Comparison of ENCODE assay signal across 13 cellular contexts in genomic region chr10:97184971-97185325, GRCh38. TPM values are rescaled to one million over a fixed set of nuclear protein-coding genes. Genes with fewer than 3 reads are reported as not detected.
A peak's percentile ranks its signal among the peaks of the same experiment; 100 is the strongest.
DNase-seq lines count a peak whose midpoint lies in the region; ATAC-seq and TF ChIP-seq lines count a peak whose summit lies in the region.
"Had no signal": no experiment of that assay in that cellular context is flagged by ENCODE, and none has a peak within 500 bp of the region (broad histone marks: within the 10 kb centered on the region; RNA-seq: fewer than 3 reads in every experiment).

No MANE protein-coding gene starts in this region.

- POLR2A ChIA-PET in activated naive CD8-positive, alpha-beta T cell treated with anti-CD3 and anti-CD28 coated beads, Interleukin-2, amount 10 ng/mL, durations not matched to agents 7 days and 5 days (lab: Charles Lee), result no interaction called here
- POLR2A ChIA-PET in naive thymus-derived CD8-positive, alpha-beta T cell (lab: Charles Lee), result no interaction called here

- H3K36me3 ChIP-seq in GM23338 (ENCODE audit: insufficient read depth) (no peaks in the 10 kb centered on the region), lower lobe of right lung (no peaks in the 10 kb centered on the region)

- peaks cover 50% of the 10 kb centered on the region for H3K27me3 Mint-ChIP-seq in GM23338 (ENCODE audit: insufficient read depth, low read depth, poor library complexity)
- peaks cover 77% of the 10 kb centered on the region for H3K27me3 Mint-ChIP-seq in activated naive CD8-positive, alpha-beta T cell treated with anti-CD3 and anti-CD28 coated beads, Interleukin-2, amount 10 ng/mL, durations not matched to agents 7 days and 5 days
- peaks cover 45 to 87% (median 60%) of the 10 kb centered on the region in 5 donors for H3K27me3 Mint-ChIP-seq in naive thymus-derived CD8-positive, alpha-beta T cell

- H3K9me2 ChIP-seq in GM23338 (ENCODE audit: insufficient read depth), result no peaks in the 10 kb centered on the region

- ATAC-seq in GM23338 (peak; percentile 18), lower lobe of right lung (no peak)
- ATAC-seq in activated naive CD8-positive, alpha-beta T cell treated with anti-CD3 and anti-CD28 coated beads, Interleukin-2, amount 10 ng/mL, durations not matched to agents 7 days and 5 days (ENCODE audit: low read depth), result no peak
- ATAC-seq in naive thymus-derived CD8-positive, alpha-beta T cell, result no peak

- no peak overlapping the region for H3K27ac ChIP-seq in GM23338 (ENCODE audit: low read depth)
- no peak overlapping the region for H3K27ac ChIP-seq in coronary artery
- H3K27ac ChIP-seq in lower lobe of right lung, result no peak overlapping the region

- H3K9me3 Mint-ChIP-seq in GM23338, result no peaks in the 10 kb centered on the region
- no peaks in the 10 kb centered on the region for H3K9me3 Mint-ChIP-seq in activated naive CD8-positive, alpha-beta T cell treated with anti-CD3 and anti-CD28 coated beads, Interleukin-2, amount 10 ng/mL, durations not matched to agents 7 days and 5 days
- no peaks in the 10 kb centered on the region for H3K9me3 Mint-ChIP-seq in naive thymus-derived CD8-positive, alpha-beta T cell

- H2AFZ ChIP-seq in GM23338, result peak overlapping the region; percentile 99

- no peaks in the 10 kb centered on the region for H3K79me2 ChIP-seq in GM23338 (replicated peaks; ENCODE audit: insufficient read depth)

- peak overlapping the region; percentile 81 for H3K4me3 Mint-ChIP-seq in GM23338
- H3K4me3 Mint-ChIP-seq in activated naive CD8-positive, alpha-beta T cell treated with anti-CD3 and anti-CD28 coated beads, Interleukin-2, amount 10 ng/mL, durations not matched to agents 7 days and 5 days, result peak overlapping the region; percentile 39
- peak overlapping the region in 6 of 10 donors; percentile 24 to 71 (median 42) for H3K4me3 Mint-ChIP-seq in naive thymus-derived CD8-positive, alpha-beta T cell

- peak overlapping the region; percentile 92 for H3K4me2 ChIP-seq in GM23338

- H3K4me3 ChIP-seq in GM23338 (peak overlapping the region; percentile 79), coronary artery (no peak overlapping the region), lower lobe of right lung (no peak overlapping the region)

- no peak for TF ChIP-seq CTCF in GM23338 (conservative IDR thresholded peaks at IDR 0.05; ENCODE audit: low read depth in 2 of 2)
- TF ChIP-seq CTCF in coronary artery (IDR thresholded peaks at IDR 0.05), result no peak
- no peak for TF ChIP-seq CTCF in lower lobe of right lung (IDR thresholded peaks at IDR 0.05)

- no peaks in the 10 kb centered on the region; the same call in 1 of the 2 replicates for H4K20me1 ChIP-seq in GM23338 (replicated peaks; ENCODE audit: insufficient read depth)

- H3K9me3 ChIP-seq in lower lobe of right lung, result no peaks in the 10 kb centered on the region

- H3K4me1 Mint-ChIP-seq in GM23338, result peaks cover 24% of the 10 kb centered on the region
- H3K4me1 Mint-ChIP-seq in activated naive CD8-positive, alpha-beta T cell treated with anti-CD3 and anti-CD28 coated beads, Interleukin-2, amount 10 ng/mL, durations not matched to agents 7 days and 5 days, result peaks cover 7% of the 10 kb centered on the region
- H3K4me1 Mint-ChIP-seq in naive thymus-derived CD8-positive, alpha-beta T cell, result peaks cover 4 to 17% (median 8%) of the 10 kb centered on the region in 4 donors

- no peak overlapping the region for H3K27ac Mint-ChIP-seq in GM23338
- no peak overlapping the region for H3K27ac Mint-ChIP-seq in activated naive CD8-positive, alpha-beta T cell treated with anti-CD3 and anti-CD28 coated beads, Interleukin-2, amount 10 ng/mL, durations not matched to agents 7 days and 5 days
- H3K27ac Mint-ChIP-seq in naive thymus-derived CD8-positive, alpha-beta T cell, result no peak overlapping the region

- H3F3A ChIP-seq in GM23338 (replicated peaks; ENCODE audit: low read depth), result peaks cover 6% of the 10 kb centered on the region; the same call in 1 of the 2 replicates

- H3K27me3 ChIP-seq in GM23338 (ENCODE audit: insufficient read depth) (peaks cover 59% of the 10 kb centered on the region), lower lobe of right lung (ENCODE audit: low read depth) (peaks cover 68% of the 10 kb centered on the region)

- intact Hi-C loops in lower lobe of right lung (cut with DNase I), result no loop called here

- H3K36me3 Mint-ChIP-seq in GM23338 (ENCODE audit: low read depth), result no peaks in the 10 kb centered on the region
- no peaks in the 10 kb centered on the region for H3K36me3 Mint-ChIP-seq in activated naive CD8-positive, alpha-beta T cell treated with anti-CD3 and anti-CD28 coated beads, Interleukin-2, amount 10 ng/mL, durations not matched to agents 7 days and 5 days
- H3K36me3 Mint-ChIP-seq in naive thymus-derived CD8-positive, alpha-beta T cell, result peaks cover 0 to 4% (median 0%) of the 10 kb centered on the region in 3 donors

- DNase-seq in Ammon's horn (ENCODE audit: low spot score) (peak; percentile 2), GM23338 (ENCODE audit: low spot score) (peak; percentile 49), coronary artery (ENCODE audit: low spot score) (no peak), lower lobe of right lung (no peak), HK-2 (ENCODE audit: unreplicated experiment) (no peak), NCI-H1417 treated with DMSO at 0.1 percent for 48 hours (lab: John Stamatoyannopoulos, UW) (no peak)
- DNase-seq in activated naive CD8-positive, alpha-beta T cell treated with anti-CD3 and anti-CD28 coated beads, Interleukin-2, amount 10 ng/mL, durations not matched to agents 7 days and 5 days, result no peak
- DNase-seq in naive thymus-derived CD8-positive, alpha-beta T cell, result no peak
- DNase-seq: activated naive CD4-positive, alpha-beta T cell; C1 segment of cervical spinal cord; central memory CD4-positive, alpha-beta T cell; NCI-H1105 treated with DMSO at 0.1 percent for 48 hours; right cardiac atrium had no signal

- H3K4me1 ChIP-seq in GM23338 (ENCODE audit: insufficient read depth) (peaks cover 13% of the 10 kb centered on the region), lower lobe of right lung (peaks cover 8% of the 10 kb centered on the region)

TF ChIP-seq in GM23338, 12 proteins besides CTCF, POLR2A, EP300 and RAD21:
- TF ChIP-seq STAT1 (IDR thresholded peaks at IDR 0.05; ENCODE audit: unreplicated experiment), result no peak
- TF ChIP-seq EZH2 (IDR thresholded peaks at IDR 0.05; ENCODE audit: low read depth, unreplicated experiment), result peak; percentile 63

RNA-seq across cellular contexts. Expression of gene SLIT1, which starts 0.8 kb away (rescaled TPM):
- total RNA-seq in GM23338 (2014; rRNA removed; shearing (Covaris generic)), result 1.7 and 2.0 TPM in 2 replicates
- polyA plus RNA-seq in GM23338 (2016; fragmentation: Nextera tagmentation; extraction: Ambion mirVana), result 0.37 and 0.76 TPM in 2 replicates
- total RNA-seq in activated naive CD8-positive, alpha-beta T cell treated with anti-CD3 and anti-CD28 coated beads, Interleukin-2, amount 10 ng/mL, durations not matched to agents 7 days and 5 days, result under 1 TPM; 0.37 to 0.44 TPM
- under 1 TPM; 0.11 to 0.26 TPM for total RNA-seq in naive thymus-derived CD8-positive, alpha-beta T cell
- under 1 TPM in 1 of 3 donors, not detected in 2; 0.05 TPM for polyA plus RNA-seq in naive thymus-derived CD8-positive, alpha-beta T cell
- 0.41 TPM for total RNA-seq in lower lobe of right lung

Comparison
In these comparisons a context has a peak if more than half of its experiments do, and no peak if none do; other contexts are left out.
1. DNase-seq: peak in Ammon's horn (single experiment) and GM23338 (single experiment); none in activated naive CD8-positive, alpha-beta T cell treated with anti-CD3 and anti-CD28 coated beads, Interleukin-2, amount 10 ng/mL, durations not matched to agents 7 days and 5 days (single experiment), naive thymus-derived CD8-positive, alpha-beta T cell (0 of 10), coronary artery (single experiment), lower lobe of right lung (single experiment), HK-2 (single experiment) and NCI-H1417 treated with DMSO at 0.1 percent for 48 hours (single experiment).
2. Peak in every context shown above with its lines, with median percentiles within 50 percentile points of each other: H3K4me3 Mint-ChIP-seq.